Comparison of ENCODE assay signal across 10 cellular contexts in genomic region chr7:100509213-100509612, GRCh38. TPM values are rescaled to one million over a fixed set of nuclear protein-coding genes. Genes with fewer than 3 reads are reported as not detected.
DNase-seq lines count a peak whose midpoint lies in the region; FAIRE-seq and TF ChIP-seq lines count a peak whose summit lies in the region.
"Had no signal": no experiment of that assay in that cellular context is flagged by ENCODE, and none has a peak within 500 bp of the region (broad histone marks: within the 10 kb centered on the region; RNA-seq: fewer than 3 reads in every experiment).

No MANE protein-coding gene starts in this region.

- H3K4me2 ChIP-seq in keratinocyte (ENCODE audit: control insufficient read depth, extremely low read depth, insufficient read depth, low read depth, low read length) = peak overlapping the region; percentile 30
- H3K4me2 ChIP-seq: BLaER1 treated with 17β-estradiol and CSF1 and Interleukin-3, amounts not matched to agents 10 nM and 100 nM had no signal

- POLR2A ChIA-PET in AG04449 (lab: Yijun Ruan, JAX) = interaction anchor here (0.6 kb wide), 1 partner anchor 26 kb away, joined by 3 read pairs; the partner anchor contains the start of gene NYAP1

- H3K79me2 ChIP-seq in keratinocyte (ENCODE audit: control insufficient read depth, insufficient read depth, low read length) = no peaks in the 10 kb centered on the region

- H3K36me3 ChIP-seq in keratinocyte (ENCODE audit: control insufficient read depth in 2 of 2, extremely low read depth in 1 of 2, insufficient read depth in 2 of 2, low read length in 2 of 2) = no peaks in the 10 kb centered on the region
- H3K36me3 ChIP-seq: BLaER1 treated with 17β-estradiol and CSF1 and Interleukin-3, amounts not matched to agents 10 nM and 100 nM had no signal

- peak overlapping the region; percentile 55 for H3K9ac ChIP-seq in keratinocyte (ENCODE audit: control insufficient read depth, extremely low read depth, insufficient read depth, low read length)
- H3K9ac ChIP-seq: BLaER1 treated with 17β-estradiol and CSF1 and Interleukin-3, amounts not matched to agents 10 nM and 100 nM had no signal

- H3K4me3 ChIP-seq in AG04449 (ENCODE audit: low read depth, low read length) = no peak overlapping the region
- H3K4me3 ChIP-seq in astrocyte of the cerebellum (ENCODE audit: low read depth, low read length) = no peak overlapping the region
- H3K4me3 ChIP-seq in keratinocyte (ENCODE audit: control insufficient read depth in 2 of 3, extremely low read depth in 1 of 3, insufficient read depth in 2 of 3, low read depth in 1 of 3, low read length in 3 of 3) = no peak overlapping the region
- H3K4me3 ChIP-seq: BLaER1 treated with 17β-estradiol and CSF1 and Interleukin-3, amounts not matched to agents 10 nM and 100 nM; coronary artery had no signal

- H3K9me1 ChIP-seq in keratinocyte (ENCODE audit: control insufficient read depth, extremely low read depth, insufficient read depth, low read length) = no peaks in the 10 kb centered on the region

- H3K27ac ChIP-seq in keratinocyte (ENCODE audit: control insufficient read depth, insufficient read depth, low read length) = peak overlapping the region; percentile 71
- H3K27ac ChIP-seq: BLaER1 treated with 17β-estradiol and CSF1 and Interleukin-3, amounts not matched to agents 10 nM and 100 nM; coronary artery had no signal

- no peaks in the 10 kb centered on the region for H3K9me3 ChIP-seq in keratinocyte (ENCODE audit: control insufficient read depth, low read depth, low read length)
- H3K9me3 ChIP-seq: BLaER1 treated with 17β-estradiol and CSF1 and Interleukin-3, amounts not matched to agents 10 nM and 100 nM had no signal

- H4K20me1 ChIP-seq in keratinocyte (ENCODE audit: control insufficient read depth, extremely low read depth, insufficient read depth, low read length) = no peaks in the 10 kb centered on the region
- H4K20me1 ChIP-seq: BLaER1 treated with 17β-estradiol and CSF1 and Interleukin-3, amounts not matched to agents 10 nM and 100 nM had no signal

- H3K27me3 ChIP-seq in keratinocyte (ENCODE audit: control insufficient read depth, extremely low read depth, insufficient read depth, low read length) = no peaks in the 10 kb centered on the region
- H3K27me3 ChIP-seq: BLaER1 treated with 17β-estradiol and CSF1 and Interleukin-3, amounts not matched to agents 10 nM and 100 nM had no signal

- DNase-seq in AG04449 (ENCODE audit: low read depth, low spot score) (peak; percentile 76), NCI-H1092 (lab: John Stamatoyannopoulos, UW) (peak; percentile 52), astrocyte of the cerebellum (ENCODE audit: low read depth) (peak; percentile 90), keratinocyte (ENCODE audit: low read depth, low spot score) (peak; percentile 81), GM13976 (ENCODE audit: low spot score) (no peak), ACHN (no peak), frontal cortex (ENCODE audit: low spot score in 2 of 2) (no peak)
- DNase-seq in stimulated activated naive CD4-positive, alpha-beta T cell treated with Interleukin-2 at 50 U/mL for 16 hours (lab: John Stamatoyannopoulos, UW) = no peak

- peak overlapping the region; percentile 71 for H2AFZ ChIP-seq in keratinocyte (ENCODE audit: control insufficient read depth, low read length)

- no peak for TF ChIP-seq CTCF in AG04449 (IDR thresholded peaks at IDR 0.05; ENCODE audit: insufficient read depth, low read length, missing control alignments)
- TF ChIP-seq CTCF in astrocyte of the cerebellum (IDR thresholded peaks at IDR 0.05; ENCODE audit: low read depth, low read length, missing control alignments) = no peak
- no peak for TF ChIP-seq CTCF in keratinocyte (optimal IDR thresholded peaks at IDR 0.05 in 1 of 3, IDR thresholded peaks at IDR 0.05 in 1 of 3, conservative IDR thresholded peaks at IDR 0.05 in 1 of 3; ENCODE audit: extremely low read depth in 1 of 3, insufficient read depth in 2 of 3, low read length in 3 of 3)
- TF ChIP-seq CTCF in GM13976 (IDR thresholded peaks at IDR 0.05; ENCODE audit: borderline replicate concordance, control extremely low read depth, extremely low read depth, insufficient read depth, missing control alignments) = no peak

- dilution Hi-C loops in keratinocyte (cut with MboI; ENCODE audit: extremely low pct_ligation_motif_present, low sequenced_read_pairs) = no loop called here

- peak; percentile 96 for FAIRE-seq in keratinocyte (lab: Jason Lieb, UNC)
- FAIRE-seq in frontal cortex (lab: Jason Lieb, UNC) = no peak

- in situ Hi-C loops in astrocyte of the cerebellum (cut with HindIII; ENCODE audit: low sequenced_read_pairs) (no loop called here), GM13976 (cut with MboI; ENCODE audit: low sequenced_read_pairs, unreplicated experiment) (no loop called here), ACHN (cut with HindIII; ENCODE audit: low pct_ligation_motif_present, low pct_unique_long_range_greater_than_20kb, low sequenced_read_pairs) (no loop called here)

- CTCF ChIA-PET in AG04449 (lab: Yijun Ruan, JAX) = interaction anchor here (1.0 to 1.7 kb wide), 4 partner anchors 26 to 45 kb away, joined by 3 to 5 read pairs (median 4); partner anchors contain the start of gene SPACDR

- peaks cover 7% of the 10 kb centered on the region for H3K4me1 ChIP-seq in keratinocyte (ENCODE audit: control insufficient read depth, extremely low read depth, insufficient read depth, low read length)

RNA-seq across cellular contexts. Expression of gene NYAP1, which starts 25.5 kb away (rescaled TPM):
- polyA plus RNA-seq in keratinocyte = 0.16 to 0.48 TPM (median 0.16 TPM) in 3 replicates
- not detected for polyA plus RNA-seq in keratinocyte (2011; ENCODE audit: low read depth)
- 0.06 and 0.48 TPM in 2 replicates for polyA plus RNA-seq in keratinocyte (2011; cell fraction: cytosol; rRNA removed)
- polyA plus RNA-seq in keratinocyte (2011; cell fraction: nucleus; rRNA removed) = 0.37 and 1.0 TPM in 2 replicates
- polyA plus RNA-seq in keratinocyte (2012; ENCODE audit: low replicate concordance) = 0.36 TPM in 1 of 2 replicates, not detected in the other
- polyA minus RNA-seq in keratinocyte = not detected in 3 replicates
- polyA minus RNA-seq in keratinocyte (2011; cell fraction: cytosol; rRNA and poly(A)+ RNA removed) = 1.9 TPM
- 0.23 and 0.42 TPM in 2 replicates for polyA minus RNA-seq in keratinocyte (2011; cell fraction: nucleus; rRNA and poly(A)+ RNA removed)
- 55.0 TPM for total RNA-seq in frontal cortex

RNA-seq across cellular contexts. Expression of gene AGFG2, which starts 29.8 kb away (rescaled TPM):
- polyA plus RNA-seq in keratinocyte = 3.1 to 4.1 TPM (median 3.4 TPM) in 3 replicates
- polyA plus RNA-seq in keratinocyte (2011; ENCODE audit: low read depth) = 0.95 TPM
- 2.0 and 5.4 TPM in 2 replicates for polyA plus RNA-seq in keratinocyte (2011; cell fraction: cytosol; rRNA removed)
- polyA plus RNA-seq in keratinocyte (2011; cell fraction: nucleus; rRNA removed) = 4.1 and 6.8 TPM in 2 replicates
- polyA plus RNA-seq in keratinocyte (2012; ENCODE audit: low replicate concordance) = 2.6 and 5.4 TPM in 2 replicates
- 2.7 to 10.7 TPM (median 5.2 TPM) in 3 replicates for polyA minus RNA-seq in keratinocyte
- 18.4 TPM for polyA minus RNA-seq in keratinocyte (2011; cell fraction: cytosol; rRNA and poly(A)+ RNA removed)
- polyA minus RNA-seq in keratinocyte (2011; cell fraction: nucleus; rRNA and poly(A)+ RNA removed) = 3.6 and 4.1 TPM in 2 replicates
- 2.0 TPM for total RNA-seq in frontal cortex

RNA-seq across cellular contexts. Expression of gene TSC22D4, which starts 30.2 kb away (rescaled TPM):
- 8.4 to 16.6 TPM (median 9.1 TPM) in 3 replicates for polyA plus RNA-seq in keratinocyte
- 7.3 TPM for polyA plus RNA-seq in keratinocyte (2011; ENCODE audit: low read depth)
- 9.4 and 20.9 TPM in 2 replicates for polyA plus RNA-seq in keratinocyte (2011; cell fraction: cytosol; rRNA removed)
- polyA plus RNA-seq in keratinocyte (2011; cell fraction: nucleus; rRNA removed) = 22.5 and 30.0 TPM in 2 replicates
- 23.1 and 23.2 TPM in 2 replicates for polyA plus RNA-seq in keratinocyte (2012; ENCODE audit: low replicate concordance)
- polyA minus RNA-seq in keratinocyte = 6.6 to 18.2 TPM (median 7.0 TPM) in 3 replicates
- 31.5 TPM for polyA minus RNA-seq in keratinocyte (2011; cell fraction: cytosol; rRNA and poly(A)+ RNA removed)
- 14.6 and 17.1 TPM in 2 replicates for polyA minus RNA-seq in keratinocyte (2011; cell fraction: nucleus; rRNA and poly(A)+ RNA removed)
- 7.3 TPM for total RNA-seq in frontal cortex

RNA-seq across cellular contexts. Expression of gene SPACDR, which starts 45.2 kb away (rescaled TPM):
- polyA plus RNA-seq in keratinocyte = 0.24 to 0.54 TPM (median 0.37 TPM) in 3 replicates
- polyA plus RNA-seq in keratinocyte (2011; ENCODE audit: low read depth) = not detected
- 0.61 and 0.64 TPM in 2 replicates for polyA plus RNA-seq in keratinocyte (2011; cell fraction: cytosol; rRNA removed)
- 2.1 TPM in 2 replicates for polyA plus RNA-seq in keratinocyte (2011; cell fraction: nucleus; rRNA removed)
- polyA plus RNA-seq in keratinocyte (2012; ENCODE audit: low replicate concordance) = 0.30 and 1.3 TPM in 2 replicates
- 0.53 to 1.7 TPM (median 1.4 TPM) in 3 replicates for polyA minus RNA-seq in keratinocyte
- polyA minus RNA-seq in keratinocyte (2011; cell fraction: cytosol; rRNA and poly(A)+ RNA removed) = not detected
- polyA minus RNA-seq in keratinocyte (2011; cell fraction: nucleus; rRNA and poly(A)+ RNA removed) = not detected in 2 replicates
- not detected for total RNA-seq in frontal cortex

Comparison
In these comparisons a context has a peak if more than half of its experiments do, and no peak if none do; other contexts are left out.
1. DNase-seq: peak in AG04449 (single experiment), NCI-H1092 (single experiment), astrocyte of the cerebellum (single experiment) and keratinocyte (single experiment); none in GM13976 (single experiment), ACHN (single experiment), stimulated activated naive CD4-positive, alpha-beta T cell treated with Interleukin-2 at 50 U/mL for 16 hours (single experiment) and frontal cortex (0 of 2).